In genomic region chr7:51249187-51249945, GRCh38 we compare ENCODE assay signal across 1 cellular context.
A peak's percentile ranks its signal among the peaks of the same experiment; 100 is the strongest.
TF ChIP-seq lines count a peak whose summit lies in the region.

No MANE protein-coding gene starts in this region.

TF ChIP-seq in endothelial cell of umbilical vein, 7 proteins besides CTCF, POLR2A, EP300 and RAD21:
- no peak for TF ChIP-seq EZH2 (IDR thresholded peaks at IDR 0.05; ENCODE audit: borderline replicate concordance, low read depth, low read length, severe bottlenecking)
- TF ChIP-seq MYC (IDR thresholded peaks at IDR 0.05; ENCODE audit: low read depth, low read length) = no peak
- peak; percentile 20 for TF ChIP-seq JUN (IDR thresholded peaks at IDR 0.05; ENCODE audit: borderline replicate concordance, insufficient read depth, insufficient read length, low read depth)
- TF ChIP-seq MAX (IDR thresholded peaks at IDR 0.05; ENCODE audit: insufficient read depth, insufficient read length) = no peak
- no peak for TF ChIP-seq POLR2AphosphoS5 (IDR thresholded peaks at IDR 0.05; ENCODE audit: insufficient read depth, low read depth, low read length)
- TF ChIP-seq FOS (IDR thresholded peaks at IDR 0.05; ENCODE audit: borderline replicate concordance, insufficient read depth, low read length) = no peak
- TF ChIP-seq GATA2 (IDR thresholded peaks at IDR 0.05; ENCODE audit: insufficient read depth, insufficient read length, low read depth, low read length) = no peak
